12 cellular contexts compared by ENCODE assay signal in the genomic region with DNA sequence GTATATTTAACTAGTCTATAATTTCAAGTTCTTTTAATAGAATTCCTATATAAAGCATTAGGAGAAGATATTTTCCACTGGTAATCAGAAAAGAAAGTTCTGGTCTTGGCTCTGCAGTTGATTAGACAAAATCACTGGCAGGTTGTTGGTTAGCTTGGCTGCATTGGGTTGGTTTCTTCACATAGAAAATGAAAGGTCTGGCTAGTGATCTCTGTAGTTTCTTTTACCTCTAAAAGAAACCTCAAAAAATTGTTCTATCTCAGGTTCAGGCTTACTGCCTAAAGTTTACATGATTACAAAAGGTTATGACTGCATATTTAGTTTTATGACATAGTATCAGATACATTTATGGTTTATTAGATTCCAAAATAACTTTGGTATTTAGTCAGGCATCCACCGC.
DNase-seq lines count a peak whose midpoint lies in the region; ATAC-seq and TF ChIP-seq lines count a peak whose summit lies in the region.
"Had no signal": no experiment of that assay in that cellular context is flagged by ENCODE, and none has a peak within 500 bp of the region (broad histone marks: within the 10 kb centered on the region; RNA-seq: fewer than 3 reads in every experiment).

No MANE protein-coding gene starts in this region.

- no peak overlapping the region for H3K4me2 ChIP-seq in neural progenitor cell

- H3F3A ChIP-seq in neural progenitor cell (ENCODE audit: low read depth), result no peaks in the 10 kb centered on the region

- H3K4me1 Mint-ChIP-seq in neural progenitor cell, result peaks cover 12% of the 10 kb centered on the region

- H3K27ac Mint-ChIP-seq in neural progenitor cell, result no peak overlapping the region

- H3K27me3 Mint-ChIP-seq in neural progenitor cell (ENCODE audit: insufficient read depth, low read depth), result no peaks in the 10 kb centered on the region

- H3K4me3 Mint-ChIP-seq in neural progenitor cell, result no peak overlapping the region

- no peaks in the 10 kb centered on the region for H3K79me2 ChIP-seq in neural progenitor cell (ENCODE audit: low read depth)

- peak; percentile 77 for ATAC-seq in GM19035 (IDR thresholded peaks at IDR 0.05; ENCODE audit: unreplicated experiment)
- ATAC-seq in HG02885 (IDR thresholded peaks at IDR 0.05; ENCODE audit: poor library complexity, unreplicated experiment), result peak; percentile 78
- peak; percentile 55 for ATAC-seq in HG03575 (IDR thresholded peaks at IDR 0.05; ENCODE audit: extremely low read depth, insufficient number of reproducible peaks, low FRiP score, unreplicated experiment)

- H3K9me3 ChIP-seq in neural progenitor cell (ENCODE audit: low read depth), result no peaks in the 10 kb centered on the region

- TF ChIP-seq CTCF in GM12865 (IDR thresholded peaks at IDR 0.05; ENCODE audit: insufficient read depth, low read depth, low read length, missing control alignments) (no peak), neural progenitor cell (IDR thresholded peaks at IDR 0.05) (no peak)

- no peaks in the 10 kb centered on the region for H3K27me3 ChIP-seq in neural progenitor cell

- no peak overlapping the region for H3K4me3 ChIP-seq in GM12865 (ENCODE audit: low read depth, low read length)
- no peak overlapping the region for H3K4me3 ChIP-seq in neural progenitor cell

- H2AFZ ChIP-seq in neural progenitor cell (replicated peaks), result no peak overlapping the region

- H3K9me3 Mint-ChIP-seq in neural progenitor cell, result no peaks in the 10 kb centered on the region

- H3K36me3 ChIP-seq in neural progenitor cell, result no peaks in the 10 kb centered on the region

- no peak overlapping the region for H3K27ac ChIP-seq in neural progenitor cell

- DNase-seq in GM12865 (ENCODE audit: low read depth) (peak; percentile 21), DMS53 treated with DMSO at 0.1 percent for 48 hours (lab: John Stamatoyannopoulos, UW; ENCODE audit: unreplicated experiment) (no peak), NOMO-1 treated with dmso at 0.1 percent for 144 hours (lab: John Stamatoyannopoulos, UW; ENCODE audit: unreplicated experiment) (no peak), neural progenitor cell (ENCODE audit: low spot score) (no peak), NCI-H446 treated with DMSO at 0.1 percent for 48 hours (lab: John Stamatoyannopoulos, UW) (no peak)
- DNase-seq: aorta, DMS79, Karpas-422, NCI-H2029 treated with DMSO at 0.1 percent for 48 hours had no signal

- H4K20me1 ChIP-seq in neural progenitor cell (ENCODE audit: low read depth), result no peaks in the 10 kb centered on the region

- H3K9ac ChIP-seq in neural progenitor cell, result no peak overlapping the region

- H3K4me1 ChIP-seq in neural progenitor cell, result no peaks in the 10 kb centered on the region

- peaks cover 5% of the 10 kb centered on the region for H3K36me3 Mint-ChIP-seq in neural progenitor cell
